ENCODE assay signal across 19 cellular contexts in the genomic region with DNA sequence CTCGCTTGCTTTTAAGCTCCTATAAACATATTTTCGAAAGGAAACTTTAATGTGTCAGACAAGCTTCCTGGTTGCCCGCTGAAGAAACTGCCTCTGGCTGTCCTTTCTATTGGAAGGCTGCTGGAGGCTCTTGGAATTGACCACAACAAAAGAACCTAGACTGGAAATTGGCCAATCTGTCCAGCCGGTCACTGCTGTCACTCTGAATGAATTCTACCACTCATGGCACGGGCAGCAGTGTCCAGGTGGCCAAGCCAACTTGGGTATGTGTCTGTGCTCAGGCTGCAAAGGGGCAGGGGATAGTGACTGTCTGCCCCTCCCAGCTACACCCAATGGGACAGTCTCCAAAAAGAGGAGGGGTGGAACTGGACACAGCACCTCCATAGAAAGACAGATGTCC. TPM values are rescaled to one million over a fixed set of nuclear protein-coding genes. Genes with fewer than 3 reads are reported as not detected.
DNase-seq lines count a peak whose midpoint lies in the region; ATAC-seq lines count a peak whose summit lies in the region.
"Had no signal": no experiment of that assay in that cellular context is flagged by ENCODE, and none has a peak within 500 bp of the region (broad histone marks: within the 10 kb centered on the region; RNA-seq: fewer than 3 reads in every experiment).

No MANE protein-coding gene starts in this region.

- intact Hi-C loops in Right ventricle myocardium inferior (cut with DNase I): no loop called here
- intact Hi-C loops in left cardiac atrium (cut with DNase I): no loop called here

- DNase-seq in Right ventricle myocardium inferior (ENCODE audit: missing footprints) (peak; percentile 50), left cardiac atrium (no peak), RPMI7951 (ENCODE audit: low read depth) (peak; percentile 27), cerebellar nuclear complex (lab: John Stamatoyannopoulos, UW) (peak; percentile 23 to 61), NCI-H446 treated with DMSO at 0.1 percent for 48 hours (lab: John Stamatoyannopoulos, UW) (no peak), NCI-H1417 treated with DMSO at 0.1 percent for 48 hours (lab: John Stamatoyannopoulos, UW) (no peak), COR-L47 (lab: John Stamatoyannopoulos, UW) (no peak)
- DNase-seq in stimulated activated naive CD4-positive, alpha-beta T cell treated with Interleukin-2 at 50 U/mL for 16 hours (lab: John Stamatoyannopoulos, UW): no peak
- DNase-seq: 8988T; BE2C; Caco-2; CD4-positive, CD25-positive, alpha-beta regulatory T cell; CD8-positive, alpha-beta memory T cell; DMS153; DMS79; GF-D8; GOT3; H9 had no signal

- ATAC-seq in Right ventricle myocardium inferior (no peak), left cardiac atrium (no peak)
- ATAC-seq: HepG2 had no signal

RNA-seq across cellular contexts. Expression of gene CDH23, which starts 57.6 kb away (rescaled TPM):
- total RNA-seq in Right ventricle myocardium inferior (4.8 TPM), left cardiac atrium (1 to 10 TPM; 4.7 to 8.0 TPM)
- not detected in 2 replicates for total RNA-seq in RPMI7951 (2014; rRNA removed; shearing (Covaris generic))
- total RNA-seq: HepG2 had no signal

Comparison
In these comparisons a context has a peak if more than half of its experiments do, and no peak if none do; other contexts are left out.
1. DNase-seq: peak in Right ventricle myocardium inferior (single experiment), RPMI7951 (single experiment) and cerebellar nuclear complex (2 of 2); none in left cardiac atrium (single experiment), NCI-H446 treated with DMSO at 0.1 percent for 48 hours (single experiment), NCI-H1417 treated with DMSO at 0.1 percent for 48 hours (single experiment), stimulated activated naive CD4-positive, alpha-beta T cell treated with Interleukin-2 at 50 U/mL for 16 hours (single experiment) and COR-L47 (single experiment).